ENCODE assay signal across 10 cellular contexts in the genomic region with DNA sequence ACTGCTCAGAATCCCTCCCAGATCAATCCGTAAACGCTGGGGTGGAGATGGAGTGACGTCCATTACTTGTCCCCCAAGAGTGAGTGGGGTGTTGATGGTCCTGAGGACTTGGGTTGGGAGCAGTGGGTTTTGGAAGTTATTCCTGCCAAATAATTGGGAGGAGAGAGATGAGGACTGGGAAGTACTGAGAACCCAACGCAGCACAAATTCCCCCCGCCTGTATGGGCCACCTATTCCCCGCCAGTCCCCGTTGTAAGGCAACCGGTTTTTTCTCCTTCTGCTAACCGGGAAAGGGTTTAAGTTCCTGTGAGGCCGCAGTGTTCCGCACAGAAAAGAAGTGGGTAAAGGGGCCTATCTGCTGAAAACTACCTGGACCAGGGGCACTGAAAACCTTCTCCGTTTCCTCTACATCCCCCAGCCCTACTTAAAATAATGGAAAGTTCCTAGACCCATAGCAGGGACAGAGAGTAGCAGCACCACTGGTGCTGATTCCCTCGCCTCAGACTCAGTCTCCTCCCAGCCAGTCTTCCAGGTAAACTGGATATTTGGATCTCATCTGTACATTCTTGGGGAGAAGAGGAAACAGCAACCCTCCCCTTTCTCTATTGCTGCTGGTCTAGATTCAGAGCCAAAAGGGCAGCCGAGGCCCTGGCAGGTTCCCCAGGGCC. TPM values are rescaled to one million over a fixed set of nuclear protein-coding genes. Genes with fewer than 3 reads are reported as not detected.
DNase-seq lines count a peak whose midpoint lies in the region; ATAC-seq, FAIRE-seq and TF ChIP-seq lines count a peak whose summit lies in the region.
"Had no signal": no experiment of that assay in that cellular context is flagged by ENCODE, and none has a peak within 500 bp of the region (broad histone marks: within the 10 kb centered on the region; RNA-seq: fewer than 3 reads in every experiment).

No MANE protein-coding gene starts in this region.

- H3K4me1 Mint-ChIP-seq in H9 = peaks cover 25 to 33% of the 10 kb centered on the region in 2 experiments
- H3K4me1 Mint-ChIP-seq in astrocyte (ENCODE audit: low read depth, unreplicated experiment) = no peaks in the 10 kb centered on the region

- peaks cover 15% of the 10 kb centered on the region for H3K23me2 ChIP-seq in H9 (ENCODE audit: insufficient read length, low read depth, low read length, poor library complexity, severe bottlenecking)

- H3K4me2 ChIP-seq in H9 (ENCODE audit: insufficient read depth, insufficient read length, low read length) (peak overlapping the region; percentile 82), astrocyte (ENCODE audit: low read length) (peak overlapping the region; percentile 99), smooth muscle cell (peak overlapping the region; percentile 99)

- H4K91ac ChIP-seq in H9 (ENCODE audit: insufficient read length, low read depth, low read length) = no peak overlapping the region

- H3K79me2 ChIP-seq in H9 (ENCODE audit: insufficient read depth, low read length) (no peaks in the 10 kb centered on the region), astrocyte (ENCODE audit: insufficient read depth, low read length) (no peaks in the 10 kb centered on the region), smooth muscle cell (ENCODE audit: low read depth) (no peaks in the 10 kb centered on the region)

- no peak overlapping the region for H3K23ac ChIP-seq in H9 (ENCODE audit: insufficient read length, low read depth, low read length)

- H3K14ac ChIP-seq in H9 (ENCODE audit: insufficient read depth, low read length) = no peak overlapping the region

- H3K18ac ChIP-seq in H9 (ENCODE audit: insufficient read length, low read depth, low read length) = no peak overlapping the region

- no peak overlapping the region for H2BK120ac ChIP-seq in H9 (ENCODE audit: low read depth, low read length, poor library complexity, severe bottlenecking)

- DNase-seq in H9 (peak; percentile 38), astrocyte (ENCODE audit: low read depth) (no peak), smooth muscle cell (lab: John Stamatoyannopoulos, UW; ENCODE audit: unreplicated experiment) (no peak), NCI-H69 (lab: John Stamatoyannopoulos, UW) (no peak)
- DNase-seq in activated CD4-positive, alpha-beta T cell treated with anti-CD3 and anti-CD28 coated beads for 48 hours = no peak

- H3K27ac Mint-ChIP-seq in H9 (no peak overlapping the region; a peak in 2 of 7 replicates), astrocyte (ENCODE audit: unreplicated experiment) (peak overlapping the region; percentile 48)

- no peak overlapping the region for H4K8ac ChIP-seq in H9 (replicated peaks; ENCODE audit: insufficient read length, low read depth, low read length)

- H2AFZ ChIP-seq in H9 (ENCODE audit: low read length) (no peak overlapping the region), astrocyte (ENCODE audit: low read depth, low read length) (peak overlapping the region; percentile 98), smooth muscle cell (ENCODE audit: low read depth) (peak overlapping the region; percentile 100)

- H2BK15ac ChIP-seq in H9 (ENCODE audit: low read depth, low read length) = no peak overlapping the region

- no peak overlapping the region for H3T11ph ChIP-seq in H9 (ENCODE audit: low read length)

- FAIRE-seq in astrocyte (lab: Jason Lieb, UNC) = no peak

- H4K5ac ChIP-seq in H9 (ENCODE audit: insufficient read length, low read depth, low read length) = no peak overlapping the region

- H3K36me3 ChIP-seq in astrocyte (ENCODE audit: insufficient read depth, low read length) (no peaks in the 10 kb centered on the region), iPS-15b (ENCODE audit: control insufficient read depth, insufficient read depth, low read length) (no peaks in the 10 kb centered on the region), smooth muscle cell (ENCODE audit: low read depth) (no peaks in the 10 kb centered on the region)

- peaks cover 4% of the 10 kb centered on the region for H3F3A ChIP-seq in smooth muscle cell (ENCODE audit: low read depth)

- H2AK5ac ChIP-seq in H9 (ENCODE audit: insufficient read length, low read length) = no peak overlapping the region

- no CpG with 5 or more reads among the region's 14 CpGs for WGBS in H9 (ENCODE audit: extremely low coverage, insufficient read length, low lambda C conversion rate)
- 17% methylated on average over 14 of the region's 14 CpGs for WGBS in smooth muscle cell (ENCODE audit: low lambda C conversion rate)

- no peaks in the 10 kb centered on the region for H3K27me3 ChIP-seq in H9 (ENCODE audit: insufficient read depth, low read length)
- H3K27me3 ChIP-seq in astrocyte (ENCODE audit: insufficient read depth, low read length) = no peaks in the 10 kb centered on the region
- no peaks in the 10 kb centered on the region for H3K27me3 ChIP-seq in iPS-15b (ENCODE audit: control insufficient read depth, insufficient read depth, low read length)
- no peaks in the 10 kb centered on the region for H3K27me3 ChIP-seq in smooth muscle cell (ENCODE audit: low read depth)

- H3K4me1 ChIP-seq in H9 (ENCODE audit: insufficient read depth, low read length) = no peaks in the 10 kb centered on the region
- H3K4me1 ChIP-seq in astrocyte (ENCODE audit: insufficient read depth, low read length) = peaks cover 6% of the 10 kb centered on the region
- H3K4me1 ChIP-seq in iPS-15b (ENCODE audit: control insufficient read depth, insufficient read depth, low read length) = peaks cover 7% of the 10 kb centered on the region
- peaks cover 10% of the 10 kb centered on the region for H3K4me1 ChIP-seq in smooth muscle cell (ENCODE audit: low read depth)

- peak overlapping the region; percentile 84 for H3K4me3 ChIP-seq in astrocyte (ENCODE audit: insufficient read depth, low read depth, low read length)
- peak overlapping the region; percentile 85 for H3K4me3 ChIP-seq in iPS-15b (ENCODE audit: low read depth, low read length)
- H3K4me3 ChIP-seq in smooth muscle cell = peak overlapping the region; percentile 92

- no peak overlapping the region for H3K4ac ChIP-seq in H9 (ENCODE audit: low read depth, low read length)

- H3K36me3 Mint-ChIP-seq in H9 (ENCODE audit: insufficient read depth in 1 of 3, low read depth in 3 of 3) (peaks cover 0 to 2% (median 2%) of the 10 kb centered on the region in 3 experiments; a peak in 3 of 7 replicates), astrocyte (ENCODE audit: low read depth, unreplicated experiment) (no peaks in the 10 kb centered on the region)

- H3K27ac ChIP-seq in H9 (ENCODE audit: insufficient read length, low read depth, low read length) (no peak overlapping the region), astrocyte (ENCODE audit: low read depth, low read length) (no peak overlapping the region), smooth muscle cell (ENCODE audit: low read depth) (no peak overlapping the region)

- no peak for ATAC-seq in GM21528 (IDR thresholded peaks at IDR 0.05; ENCODE audit: low FRiP score, unreplicated experiment)
- no peak for ATAC-seq in HG03097 (IDR thresholded peaks at IDR 0.05; ENCODE audit: low FRiP score, unreplicated experiment)
- ATAC-seq: HCT116 had no signal

- no peak overlapping the region for H2BK12ac ChIP-seq in H9 (ENCODE audit: insufficient read length, low read depth, low read length)

- H4K20me1 ChIP-seq in H9 (ENCODE audit: control insufficient read depth, insufficient read depth, insufficient read length) (no peaks in the 10 kb centered on the region), astrocyte (ENCODE audit: insufficient read depth, low read length) (no peaks in the 10 kb centered on the region), smooth muscle cell (ENCODE audit: low read depth) (no peaks in the 10 kb centered on the region)

- H3K27me3 Mint-ChIP-seq in H9 (ENCODE audit: low read depth) (peaks cover 2% of the 10 kb centered on the region), astrocyte (ENCODE audit: low read depth, unreplicated experiment) (peaks cover 2% of the 10 kb centered on the region)

- H3K9me3 Mint-ChIP-seq in H9 = no peaks in the 10 kb centered on the region
- no peaks in the 10 kb centered on the region for H3K9me3 Mint-ChIP-seq in astrocyte (ENCODE audit: unreplicated experiment)

- no peaks in the 10 kb centered on the region for H3K9me3 ChIP-seq in H9 (ENCODE audit: control insufficient read depth, low read depth, low read length)
- H3K9me3 ChIP-seq in astrocyte (ENCODE audit: insufficient read depth, low read depth, low read length) = no peaks in the 10 kb centered on the region
- no peaks in the 10 kb centered on the region for H3K9me3 ChIP-seq in iPS-15b (ENCODE audit: control insufficient read depth, insufficient read depth, low read length)
- no peaks in the 10 kb centered on the region for H3K9me3 ChIP-seq in smooth muscle cell (replicated peaks; ENCODE audit: low read depth)

- no peak overlapping the region for H2BK20ac ChIP-seq in H9 (ENCODE audit: low read depth, low read length, poor library complexity, severe bottlenecking)

- H3K4me3 Mint-ChIP-seq in H9 (peak overlapping the region; percentile 84 to 96), astrocyte (ENCODE audit: unreplicated experiment) (peak overlapping the region; percentile 87)

- TF ChIP-seq CTCF in H9 (conservative IDR thresholded peaks at IDR 0.05) = no peak
- TF ChIP-seq CTCF in astrocyte (IDR thresholded peaks at IDR 0.05; ENCODE audit: insufficient read depth, low read depth, low read length) = no peak
- TF ChIP-seq CTCF in smooth muscle cell (IDR thresholded peaks at IDR 0.05; ENCODE audit: borderline replicate concordance, insufficient read depth, poor library complexity, severe bottlenecking) = no peak

- H3K56ac ChIP-seq in H9 (ENCODE audit: insufficient read length, low read depth, low read length) = no peak overlapping the region

- H3K79me1 ChIP-seq in H9 (ENCODE audit: insufficient read depth, low read depth, low read length, poor library complexity, severe bottlenecking) = no peaks in the 10 kb centered on the region

- no peak overlapping the region for H2BK5ac ChIP-seq in H9 (ENCODE audit: insufficient read length, low read length)

- H3K9ac ChIP-seq in H9 (ENCODE audit: extremely low read depth, insufficient read length, low read length) (peak overlapping the region; percentile 14), astrocyte (ENCODE audit: low read length) (peak overlapping the region; percentile 82), iPS-15b (ENCODE audit: low read depth, low read length) (peak overlapping the region; percentile 74), smooth muscle cell (ENCODE audit: low read depth) (peak overlapping the region; percentile 61)

RNA-seq across cellular contexts. Expression of a gene that starts 0.7 kb away (rescaled TPM):
- total RNA-seq in H9 (2021) (3.0 TPM in 2 replicates), astrocyte (1.3 and 1.7 TPM in 2 replicates), smooth muscle cell (0.67 and 3.2 TPM in 2 replicates)
- 0.85 and 1.4 TPM in 2 replicates for polyA plus RNA-seq in smooth muscle cell

RNA-seq across cellular contexts. Expression of a gene that starts 5.6 kb away (rescaled TPM):
- total RNA-seq in H9 (2021) (60.0 and 62.6 TPM in 2 replicates), astrocyte (55.1 and 57.8 TPM in 2 replicates), smooth muscle cell (39.4 and 56.1 TPM in 2 replicates)
- polyA plus RNA-seq in smooth muscle cell = 72.4 and 91.0 TPM in 2 replicates

RNA-seq across cellular contexts. Expression of a gene that starts 27.6 kb away (rescaled TPM):
- total RNA-seq in H9 (2021) (not detected in 2 replicates), astrocyte (not detected in 2 replicates), smooth muscle cell (not detected in 2 replicates)
- polyA plus RNA-seq in smooth muscle cell = not detected in 2 replicates
- total RNA-seq: renal cortical epithelial cell had no signal

RNA-seq across cellular contexts. Expression of a gene that starts 29.0 kb away (rescaled TPM):
- total RNA-seq in H9 (2021) (not detected in 2 replicates), astrocyte (1.7 and 2.2 TPM in 2 replicates), smooth muscle cell (1.7 and 10.8 TPM in 2 replicates)
- polyA plus RNA-seq in smooth muscle cell = 2.4 and 8.0 TPM in 2 replicates

RNA-seq across cellular contexts. Expression of a gene that starts 43.7 kb away (rescaled TPM):
- total RNA-seq in H9 (2021) (43.4 and 46.8 TPM in 2 replicates), astrocyte (1.9 and 2.4 TPM in 2 replicates), smooth muscle cell (1.7 and 4.9 TPM in 2 replicates)
- 5.6 and 7.1 TPM in 2 replicates for polyA plus RNA-seq in smooth muscle cell

Comparison
In these comparisons a context has a peak if more than half of its experiments do, and no peak if none do; other contexts are left out.
1. H3K9ac ChIP-seq: peak in every context shown above with its lines; median percentile 82 in astrocyte; 74 in iPS-15b; 61 in smooth muscle cell; 14 in H9.